Comparison of ENCODE assay signal across 21 cellular contexts in the genomic region with DNA sequence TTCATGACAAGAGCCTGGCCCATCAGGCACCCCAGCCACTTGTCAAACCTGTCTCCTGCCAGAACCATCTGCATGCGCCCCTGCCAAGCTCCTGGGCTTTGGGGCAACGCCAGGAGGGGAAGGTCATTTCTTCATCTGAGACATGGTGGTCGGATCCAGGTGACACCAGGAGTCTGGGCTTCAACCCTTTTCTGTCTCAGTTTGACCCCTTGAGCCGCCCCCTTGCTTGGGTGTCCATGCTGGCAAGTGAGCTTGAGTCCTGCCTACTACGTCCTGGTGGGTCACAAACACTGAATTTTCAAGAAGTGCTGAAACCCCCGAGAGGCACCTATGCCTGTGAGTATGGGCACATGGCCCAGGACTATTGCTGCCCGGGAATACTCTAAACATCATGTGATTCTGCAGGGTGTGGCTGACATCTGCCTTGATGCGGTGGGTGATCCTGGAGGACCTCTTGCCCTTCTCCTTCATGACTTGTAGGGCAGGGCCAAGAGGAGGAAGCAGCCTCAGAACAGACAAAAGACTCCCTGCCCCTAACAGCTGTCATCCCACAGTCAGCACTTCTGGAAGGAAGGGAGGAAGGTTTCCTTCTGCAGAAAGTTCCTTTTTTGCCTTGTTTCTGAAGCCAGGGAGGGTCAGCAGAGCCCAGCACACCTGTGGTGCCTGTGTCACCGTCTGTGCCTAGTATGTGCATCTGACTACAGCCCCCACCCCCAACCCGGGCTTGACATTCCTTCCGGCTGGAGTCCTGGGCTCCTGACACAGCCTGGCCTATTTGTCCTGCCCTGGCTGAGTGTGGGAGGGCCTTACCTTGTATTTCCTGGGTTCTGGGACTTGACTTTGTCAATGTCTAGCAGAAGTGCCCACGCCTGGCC. TPM values are rescaled to one million over a fixed set of nuclear protein-coding genes. Genes with fewer than 3 reads are reported as not detected.
A peak's percentile ranks its signal among the peaks of the same experiment; 100 is the strongest.
DNase-seq lines count a peak whose midpoint lies in the region; ATAC-seq and TF ChIP-seq lines count a peak whose summit lies in the region.
"Had no signal": no experiment of that assay in that cellular context is flagged by ENCODE, and none has a peak within 500 bp of the region (broad histone marks: within the 10 kb centered on the region; RNA-seq: fewer than 3 reads in every experiment).

No MANE protein-coding gene starts in this region.

- TF ChIP-seq CTCF in osteoblast (IDR thresholded peaks at IDR 0.05; ENCODE audit: extremely low read depth, low read depth, low read length): no peak

- intact Hi-C loops in left ventricle myocardium superior (cut with micrococcal nuclease): no loop called here

- no peaks in the 10 kb centered on the region for H3K36me3 ChIP-seq in BLaER1 treated with 17β-estradiol and CSF1 and Interleukin-3, amounts not matched to agents 10 nM and 100 nM
- H3K36me3 ChIP-seq in H7 (replicated peaks; ENCODE audit: control insufficient read depth, insufficient read depth, low read length) (no peaks in the 10 kb centered on the region), osteoblast (ENCODE audit: insufficient read depth, low read length) (no peaks in the 10 kb centered on the region)
- H3K36me3 ChIP-seq: thyroid gland had no signal

- no peak overlapping the region for H3K27ac ChIP-seq in BLaER1 treated with 17β-estradiol and CSF1 and Interleukin-3, amounts not matched to agents 10 nM and 100 nM
- no peak overlapping the region for H3K27ac ChIP-seq in osteoblast (ENCODE audit: low read depth, low read length)
- H3K27ac ChIP-seq: KMS-11, thyroid gland had no signal

- H3K4me2 ChIP-seq in BLaER1 treated with 17β-estradiol and CSF1 and Interleukin-3, amounts not matched to agents 10 nM and 100 nM: peak overlapping the region in 10 of 11 experiments; percentile 6 to 81 (median 40); a peak in 16 of 22 replicates
- H3K4me2 ChIP-seq in osteoblast (ENCODE audit: insufficient read depth, low read length): no peak overlapping the region
- H3K4me2 ChIP-seq: KMS-11 had no signal

- peak; percentile 34 for ATAC-seq in left ventricle myocardium superior

- no peak overlapping the region for H3K9ac ChIP-seq in BLaER1 treated with 17β-estradiol and CSF1 and Interleukin-3, amounts not matched to agents 10 nM and 100 nM
- H3K9ac ChIP-seq: KMS-11 had no signal

- DNase-seq in H7 (peak; percentile 47), left ventricle myocardium superior (peak; percentile 26), osteoblast (ENCODE audit: insufficient read length, low spot score, missing footprints) (peak; percentile 58), HuH-7.5 (ENCODE audit: low spot score) (no peak), EL (no peak)
- no peak for DNase-seq in activated CD4-positive, alpha-beta T cell treated with anti-CD3 and anti-CD28 coated beads, Interleukin-2, amount 50 U/mL, for 4 hours
- DNase-seq: activated CD4-positive, alpha-beta memory T cell treated with anti-CD3 and anti-CD28 coated beads, Interleukin-2, amount 10 ng/mL, durations not matched to agents 7 days and 5 days; activated T-cell treated with anti-CD3 and anti-CD28 coated beads, Interleukin-2, amount 50 U/mL, for 24 hours; AML-193; cortex of kidney; GF-D8; hippocampal formation; NCI-H1048; NCI-H2081 treated with DMSO at 0.1 percent for 48 hours; NCI-H510A treated with DMSO at 0.1 percent for 48 hours; nephron progenitor cell; thyroid gland had no signal

- H3K9me3 ChIP-seq in BLaER1 treated with 17β-estradiol and CSF1 and Interleukin-3, amounts not matched to agents 10 nM and 100 nM (replicated peaks in 1 of 11): no peaks in the 10 kb centered on the region
- H3K9me3 ChIP-seq in osteoblast (ENCODE audit: low read depth, low read length): no peaks in the 10 kb centered on the region
- H3K9me3 ChIP-seq: thyroid gland had no signal

- H4K20me1 ChIP-seq in BLaER1 treated with 17β-estradiol and CSF1 and Interleukin-3, amounts not matched to agents 10 nM and 100 nM: no peaks in the 10 kb centered on the region; a peak in 1 of 22 replicates
- H4K20me1 ChIP-seq in osteoblast (ENCODE audit: insufficient read depth, low read length): no peaks in the 10 kb centered on the region

- no peaks in the 10 kb centered on the region for H3K79me2 ChIP-seq in osteoblast (ENCODE audit: insufficient read depth, low read length)

- no peak overlapping the region for H3K4me3 ChIP-seq in BLaER1 treated with 17β-estradiol and CSF1 and Interleukin-3, amounts not matched to agents 10 nM and 100 nM
- no peak overlapping the region for H3K4me3 ChIP-seq in H7 (ENCODE audit: insufficient read depth, low read depth, low read length)
- no peak overlapping the region for H3K4me3 ChIP-seq in osteoblast (ENCODE audit: insufficient read depth, low read length)
- H3K4me3 ChIP-seq: thyroid gland had no signal

- H3K27me3 ChIP-seq in BLaER1 treated with 17β-estradiol and CSF1 and Interleukin-3, amounts not matched to agents 10 nM and 100 nM: no peaks in the 10 kb centered on the region
- H3K27me3 ChIP-seq in H7 (ENCODE audit: control insufficient read depth, insufficient read depth, low read length): no peaks in the 10 kb centered on the region
- peaks cover 18% of the 10 kb centered on the region for H3K27me3 ChIP-seq in osteoblast (ENCODE audit: insufficient read depth, low read length)
- H3K27me3 ChIP-seq: thyroid gland had no signal

- H2AFZ ChIP-seq in osteoblast (ENCODE audit: low read length): no peak overlapping the region

- H3K4me1 ChIP-seq in BLaER1 treated with 17β-estradiol and CSF1 and Interleukin-3, amounts not matched to agents 10 nM and 100 nM: peaks cover 9 to 45% (median 25%) of the 10 kb centered on the region in 10 experiments; a peak in 19 of 20 replicates
- H3K4me1 ChIP-seq in osteoblast (ENCODE audit: insufficient read depth, low read length): no peaks in the 10 kb centered on the region
- H3K4me1 ChIP-seq: thyroid gland had no signal

RNA-seq across cellular contexts. Expression of a gene that starts 43.3 kb away (rescaled TPM):
- 0.21 TPM in 1 of 2 replicates, not detected in the other for total RNA-seq in H7 (2014; rRNA removed; shearing (Covaris generic))
- not detected for total RNA-seq in left ventricle myocardium superior
- not detected in 2 replicates for total RNA-seq in osteoblast
- total RNA-seq: activated CD4-positive, alpha-beta memory T cell treated with anti-CD3 and anti-CD28 coated beads, Interleukin-2, amount 10 ng/mL, durations not matched to agents 7 days and 5 days; fibroblast of villous mesenchyme; pulmonary artery endothelial cell; thyroid gland had no signal

Comparison
In these comparisons a context has a peak if more than half of its experiments do, and no peak if none do; other contexts are left out.
1. DNase-seq: peak in H7 (single experiment), left ventricle myocardium superior (single experiment) and osteoblast (single experiment); none in HuH-7.5 (single experiment), EL (single experiment) and activated CD4-positive, alpha-beta T cell treated with anti-CD3 and anti-CD28 coated beads, Interleukin-2, amount 50 U/mL, for 4 hours (0 of 2).